Comparison of ENCODE assay signal across 1 cellular context in the genomic region with DNA sequence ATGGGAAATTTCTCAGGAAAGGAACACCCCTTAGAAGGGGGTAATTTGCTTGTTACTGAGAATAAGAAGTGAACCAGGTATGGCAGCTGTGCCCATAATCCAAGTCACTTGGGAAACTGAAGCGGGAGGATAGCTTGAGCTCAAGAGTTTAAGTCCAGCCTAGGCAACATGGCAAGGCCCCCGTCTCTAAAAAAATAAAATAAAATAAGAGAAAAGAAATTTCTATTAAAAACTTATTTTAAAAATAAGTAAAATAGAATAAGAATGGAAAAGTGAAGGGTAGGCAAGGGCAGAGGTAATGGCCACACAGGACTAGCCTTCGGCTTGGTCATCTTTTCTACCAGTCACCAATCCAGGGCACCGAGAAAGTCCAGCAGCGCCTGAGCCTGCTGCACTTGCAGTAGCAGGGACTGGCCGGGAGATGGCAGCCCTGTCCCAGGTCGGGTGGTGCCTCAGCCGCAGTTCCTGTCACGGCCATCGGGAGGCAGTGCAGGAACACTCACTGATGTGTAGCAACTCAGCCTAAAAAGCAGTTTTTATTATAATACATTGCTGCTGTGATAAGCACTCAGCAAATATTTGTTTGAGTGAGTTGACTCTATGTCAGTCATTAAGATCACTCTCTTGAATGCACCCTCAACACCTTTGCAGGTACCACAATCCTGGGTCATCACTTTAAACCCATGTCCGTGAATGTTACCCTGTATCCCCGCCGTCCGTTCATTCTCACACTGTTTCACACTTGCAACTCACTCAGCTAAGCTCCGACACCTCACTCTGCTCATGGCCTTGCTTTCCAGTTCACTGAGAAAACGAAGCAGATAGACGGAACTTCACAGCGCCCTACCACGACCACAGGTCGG.
A peak's percentile ranks its signal among the peaks of the same experiment; 100 is the strongest.
TF ChIP-seq lines count a peak whose summit lies in the region.

No MANE protein-coding gene starts in this region.

TF ChIP-seq in HepG2, 621 proteins besides CTCF, POLR2A, EP300 and RAD21 (continued from another document and continues in another):
- TF ChIP-seq ZNF34 (CRISPR knock-in tag; IDR thresholded peaks at IDR 0.05; ENCODE audit: borderline replicate concordance) (0 out of 2 replicates have a peak, but pooled peaks have one; percentile 33), PRDM4 (CRISPR knock-in tag; IDR thresholded peaks at IDR 0.05; ENCODE audit: borderline replicate concordance) (no peak), SIX4 (CRISPR knock-in tag; IDR thresholded peaks at IDR 0.05) (no peak), MLXIP (CRISPR knock-in tag; IDR thresholded peaks at IDR 0.05; ENCODE audit: borderline replicate concordance) (no peak), ARID5B (CRISPR knock-in tag; IDR thresholded peaks at IDR 0.05) (peak; percentile 67), ZNF616 (CRISPR knock-in tag; IDR thresholded peaks at IDR 0.05; ENCODE audit: low read depth) (peak; percentile 81; the same call in 1 of the 2 replicates), ELF1 (CRISPR knock-in tag; IDR thresholded peaks at IDR 0.05) (peak; percentile 51; the same call in 1 of the 2 replicates), ZNF674 (CRISPR knock-in tag; IDR thresholded peaks at IDR 0.05; ENCODE audit: low read depth) (no peak), ZNF446 (CRISPR knock-in tag; IDR thresholded peaks at IDR 0.05) (no peak), DDIT3 (CRISPR knock-in tag; IDR thresholded peaks at IDR 0.05) (no peak), PITX1 (CRISPR knock-in tag; IDR thresholded peaks at IDR 0.05) (0 out of 2 replicates have a peak, but pooled peaks have one; percentile 52), ZNF274 (CRISPR knock-in tag; IDR thresholded peaks at IDR 0.05) (peak; percentile 72; the same call in 1 of the 2 replicates), ZNF552 (CRISPR knock-in tag; IDR thresholded peaks at IDR 0.05; ENCODE audit: borderline replicate concordance) (no peak), STAG1 (CRISPR knock-in tag; IDR thresholded peaks at IDR 0.05) (peak; percentile 100), WIZ (CRISPR knock-in tag; IDR thresholded peaks at IDR 0.05) (no peak), ZNF414 (CRISPR knock-in tag; IDR thresholded peaks at IDR 0.05) (peak; percentile 50; the same call in 1 of the 2 replicates), MBNL3 (CRISPR knock-in tag; conservative IDR thresholded peaks at IDR 0.05) (no peak), ZC3H13 (CRISPR knock-in tag; IDR thresholded peaks at IDR 0.05) (no peak), GFI1 (CRISPR knock-in tag; IDR thresholded peaks at IDR 0.05; ENCODE audit: borderline replicate concordance) (no peak)
- TF ChIP-seq, protein P1, sequence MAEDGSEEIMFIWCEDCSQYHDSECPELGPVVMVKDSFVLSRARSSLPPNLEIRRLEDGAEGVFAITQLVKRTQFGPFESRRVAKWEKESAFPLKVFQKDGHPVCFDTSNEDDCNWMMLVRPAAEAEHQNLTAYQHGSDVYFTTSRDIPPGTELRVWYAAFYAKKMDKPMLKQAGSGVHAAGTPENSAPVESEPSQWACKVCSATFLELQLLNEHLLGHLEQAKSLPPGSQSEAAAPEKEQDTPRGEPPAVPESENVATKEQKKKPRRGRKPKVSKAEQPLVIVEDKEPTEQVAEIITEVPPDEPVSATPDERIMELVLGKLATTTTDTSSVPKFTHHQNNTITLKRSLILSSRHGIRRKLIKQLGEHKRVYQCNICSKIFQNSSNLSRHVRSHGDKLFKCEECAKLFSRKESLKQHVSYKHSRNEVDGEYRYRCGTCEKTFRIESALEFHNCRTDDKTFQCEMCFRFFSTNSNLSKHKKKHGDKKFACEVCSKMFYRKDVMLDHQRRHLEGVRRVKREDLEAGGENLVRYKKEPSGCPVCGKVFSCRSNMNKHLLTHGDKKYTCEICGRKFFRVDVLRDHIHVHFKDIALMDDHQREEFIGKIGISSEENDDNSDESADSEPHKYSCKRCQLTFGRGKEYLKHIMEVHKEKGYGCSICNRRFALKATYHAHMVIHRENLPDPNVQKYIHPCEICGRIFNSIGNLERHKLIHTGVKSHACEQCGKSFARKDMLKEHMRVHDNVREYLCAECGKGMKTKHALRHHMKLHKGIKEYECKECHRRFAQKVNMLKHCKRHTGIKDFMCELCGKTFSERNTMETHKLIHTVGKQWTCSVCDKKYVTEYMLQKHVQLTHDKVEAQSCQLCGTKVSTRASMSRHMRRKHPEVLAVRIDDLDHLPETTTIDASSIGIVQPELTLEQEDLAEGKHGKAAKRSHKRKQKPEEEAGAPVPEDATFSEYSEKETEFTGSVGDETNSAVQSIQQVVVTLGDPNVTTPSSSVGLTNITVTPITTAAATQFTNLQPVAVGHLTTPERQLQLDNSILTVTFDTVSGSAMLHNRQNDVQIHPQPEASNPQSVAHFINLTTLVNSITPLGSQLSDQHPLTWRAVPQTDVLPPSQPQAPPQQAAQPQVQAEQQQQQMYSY (CRISPR knock-in tag; IDR thresholded peaks at IDR 0.05), result no peak
- TF ChIP-seq, protein P2, sequence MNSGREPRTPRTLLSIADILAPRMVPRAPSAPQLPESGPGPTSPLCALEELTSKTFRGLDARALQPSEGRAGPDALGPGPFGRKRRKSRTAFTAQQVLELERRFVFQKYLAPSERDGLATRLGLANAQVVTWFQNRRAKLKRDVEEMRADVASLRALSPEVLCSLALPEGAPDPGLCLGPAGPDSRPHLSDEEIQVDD (CRISPR knock-in tag; IDR thresholded peaks at IDR 0.05; ENCODE audit: borderline replicate concordance), result no peak; the same call in 1 of the 2 replicates
- TF ChIP-seq, protein P3, sequence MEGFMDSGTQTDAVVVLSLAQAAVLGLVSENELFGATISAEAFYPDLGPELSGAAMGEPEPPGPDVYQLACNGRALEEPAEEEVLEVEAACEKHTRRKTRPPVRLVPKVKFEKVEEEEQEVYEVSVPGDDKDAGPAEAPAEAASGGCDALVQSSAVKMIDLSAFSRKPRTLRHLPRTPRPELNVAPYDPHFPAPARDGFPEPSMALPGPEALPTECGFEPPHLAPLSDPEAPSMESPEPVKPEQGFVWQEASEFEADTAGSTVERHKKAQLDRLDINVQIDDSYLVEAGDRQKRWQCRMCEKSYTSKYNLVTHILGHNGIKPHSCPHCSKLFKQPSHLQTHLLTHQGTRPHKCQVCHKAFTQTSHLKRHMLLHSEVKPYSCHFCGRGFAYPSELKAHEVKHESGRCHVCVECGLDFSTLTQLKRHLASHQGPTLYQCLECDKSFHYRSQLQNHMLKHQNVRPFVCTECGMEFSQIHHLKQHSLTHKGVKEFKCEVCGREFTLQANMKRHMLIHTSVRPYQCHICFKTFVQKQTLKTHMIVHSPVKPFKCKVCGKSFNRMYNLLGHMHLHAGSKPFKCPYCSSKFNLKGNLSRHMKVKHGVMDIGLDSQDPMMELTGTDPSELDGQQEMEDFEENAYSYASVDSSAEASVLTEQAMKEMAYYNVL (CRISPR knock-in tag; IDR thresholded peaks at IDR 0.05; ENCODE audit: borderline replicate concordance), result 0 out of 2 replicates have a peak, but pooled peaks have one; percentile 59
- TF ChIP-seq, protein P4, sequence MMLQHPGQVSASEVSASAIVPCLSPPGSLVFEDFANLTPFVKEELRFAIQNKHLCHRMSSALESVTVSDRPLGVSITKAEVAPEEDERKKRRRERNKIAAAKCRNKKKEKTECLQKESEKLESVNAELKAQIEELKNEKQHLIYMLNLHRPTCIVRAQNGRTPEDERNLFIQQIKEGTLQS (CRISPR knock-in tag; IDR thresholded peaks at IDR 0.05), result peak; percentile 31; the same call in 1 of the 2 replicates
- TF ChIP-seq, protein P5, sequence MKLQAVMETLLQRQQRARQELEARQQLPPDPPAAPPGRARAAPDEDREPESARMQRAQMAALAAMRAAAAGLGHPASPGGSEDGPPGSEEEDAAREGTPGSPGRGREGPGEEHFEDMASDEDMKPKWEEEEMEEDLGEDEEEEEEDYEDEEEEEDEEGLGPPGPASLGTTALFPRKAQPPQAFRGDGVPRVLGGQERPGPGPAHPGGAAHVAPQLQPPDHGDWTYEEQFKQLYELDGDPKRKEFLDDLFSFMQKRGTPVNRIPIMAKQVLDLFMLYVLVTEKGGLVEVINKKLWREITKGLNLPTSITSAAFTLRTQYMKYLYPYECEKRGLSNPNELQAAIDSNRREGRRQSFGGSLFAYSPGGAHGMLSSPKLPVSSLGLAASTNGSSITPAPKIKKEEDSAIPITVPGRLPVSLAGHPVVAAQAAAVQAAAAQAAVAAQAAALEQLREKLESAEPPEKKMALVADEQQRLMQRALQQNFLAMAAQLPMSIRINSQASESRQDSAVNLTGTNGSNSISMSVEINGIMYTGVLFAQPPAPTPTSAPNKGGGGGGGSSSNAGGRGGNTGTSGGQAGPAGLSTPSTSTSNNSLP (IDR thresholded peaks at IDR 0.05; ENCODE audit: low read depth, low read length), result peak; percentile 56; the same call in 1 of the 2 replicates
- TF ChIP-seq, protein P6, sequence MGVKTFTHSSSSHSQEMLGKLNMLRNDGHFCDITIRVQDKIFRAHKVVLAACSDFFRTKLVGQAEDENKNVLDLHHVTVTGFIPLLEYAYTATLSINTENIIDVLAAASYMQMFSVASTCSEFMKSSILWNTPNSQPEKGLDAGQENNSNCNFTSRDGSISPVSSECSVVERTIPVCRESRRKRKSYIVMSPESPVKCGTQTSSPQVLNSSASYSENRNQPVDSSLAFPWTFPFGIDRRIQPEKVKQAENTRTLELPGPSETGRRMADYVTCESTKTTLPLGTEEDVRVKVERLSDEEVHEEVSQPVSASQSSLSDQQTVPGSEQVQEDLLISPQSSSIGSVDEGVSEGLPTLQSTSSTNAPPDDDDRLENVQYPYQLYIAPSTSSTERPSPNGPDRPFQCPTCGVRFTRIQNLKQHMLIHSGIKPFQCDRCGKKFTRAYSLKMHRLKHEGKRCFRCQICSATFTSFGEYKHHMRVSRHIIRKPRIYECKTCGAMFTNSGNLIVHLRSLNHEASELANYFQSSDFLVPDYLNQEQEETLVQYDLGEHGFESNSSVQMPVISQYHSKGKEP (CRISPR knock-in tag; IDR thresholded peaks at IDR 0.05), result no peak
